23 cellular contexts compared by ENCODE assay signal in genomic region chr2:134892282-134893054, GRCh38. TPM values are rescaled to one million over a fixed set of nuclear protein-coding genes. Genes with fewer than 3 reads are reported as not detected.
DNase-seq lines count a peak whose midpoint lies in the region; ATAC-seq and TF ChIP-seq lines count a peak whose summit lies in the region.
"Had no signal": no experiment of that assay in that cellular context is flagged by ENCODE, and none has a peak within 500 bp of the region (broad histone marks: within the 10 kb centered on the region; RNA-seq: fewer than 3 reads in every experiment).

No MANE protein-coding gene starts in this region.

- no peak overlapping the region for H3K27ac ChIP-seq in endodermal cell (ENCODE audit: low read depth, low read length)
- no peak overlapping the region for H3K27ac ChIP-seq in mesendoderm (ENCODE audit: low read depth, low read length)
- no peak overlapping the region for H3K27ac ChIP-seq in gastroesophageal sphincter
- H3K27ac ChIP-seq: RWPE1, SK-N-MC had no signal

- 94 to 100% methylated on average over 1 of the region's 1 CpG for WGBS in endodermal cell (ENCODE audit: insufficient coverage in 1 of 2, insufficient read length in 1 of 2), 2 experiments
- no CpG with 5 or more reads among the region's 1 CpG for WGBS in mesendoderm (ENCODE audit: extremely low coverage, insufficient coverage, low lambda C conversion rate)
- WGBS in gastroesophageal sphincter (ENCODE audit: low coverage in 1 of 2), 2 donors = 80 to 94% methylated on average over 1 of the region's 1 CpG

- no peaks in the 10 kb centered on the region for H3K27me3 Mint-ChIP-seq in endodermal cell (ENCODE audit: insufficient read depth)
- no peaks in the 10 kb centered on the region for H3K27me3 Mint-ChIP-seq in stimulated activated naive CD8-positive, alpha-beta T cell treated with anti-CD3 and anti-CD28 coated beads, Interleukin-15, amount 100 ng/mL, for 72 hours
- H3K27me3 Mint-ChIP-seq: IgD-negative memory B cell had no signal

- no peak overlapping the region for H2BK120ac ChIP-seq in mesendoderm (ENCODE audit: low read depth, low read length)

- H3K23ac ChIP-seq in mesendoderm (ENCODE audit: low read length) = no peak overlapping the region

- no peak overlapping the region for H4K8ac ChIP-seq in mesendoderm (ENCODE audit: low read depth, low read length)

- H3K27ac Mint-ChIP-seq in endodermal cell = no peak overlapping the region
- no peak overlapping the region for H3K27ac Mint-ChIP-seq in stimulated activated naive CD8-positive, alpha-beta T cell treated with anti-CD3 and anti-CD28 coated beads, Interleukin-15, amount 100 ng/mL, for 72 hours
- H3K27ac Mint-ChIP-seq: CD4-positive, CD25-positive, alpha-beta regulatory T cell; IgD-negative memory B cell had no signal

- H3K79me2 ChIP-seq in mesendoderm (ENCODE audit: control insufficient read depth, insufficient read depth, low read length) = no peaks in the 10 kb centered on the region

- no peaks in the 10 kb centered on the region for H3K4me1 ChIP-seq in endodermal cell (ENCODE audit: control insufficient read depth, insufficient read depth, low read length)
- H3K4me1 ChIP-seq in mesendoderm (ENCODE audit: control insufficient read depth, low read depth, low read length) = no peaks in the 10 kb centered on the region
- no peaks in the 10 kb centered on the region for H3K4me1 ChIP-seq in gastroesophageal sphincter
- H3K4me1 ChIP-seq: BE2C had no signal

- no peaks in the 10 kb centered on the region for H3K27me3 ChIP-seq in endodermal cell (ENCODE audit: control insufficient read depth, insufficient read depth, low read length, poor library complexity, severe bottlenecking)
- no peaks in the 10 kb centered on the region for H3K27me3 ChIP-seq in mesendoderm (ENCODE audit: insufficient read depth, low read length, poor library complexity)
- H3K27me3 ChIP-seq in gastroesophageal sphincter = no peaks in the 10 kb centered on the region
- H3K27me3 ChIP-seq: BE2C had no signal

- TF ChIP-seq CTCF in endodermal cell (conservative IDR thresholded peaks at IDR 0.05) = no peak
- TF ChIP-seq CTCF in gastroesophageal sphincter (IDR thresholded peaks at IDR 0.05) = no peak

- H3K79me1 ChIP-seq in mesendoderm (ENCODE audit: low read length) = no peaks in the 10 kb centered on the region

- no peaks in the 10 kb centered on the region for H3K9me3 Mint-ChIP-seq in endodermal cell
- no peaks in the 10 kb centered on the region for H3K9me3 Mint-ChIP-seq in stimulated activated naive CD8-positive, alpha-beta T cell treated with anti-CD3 and anti-CD28 coated beads, Interleukin-15, amount 100 ng/mL, for 72 hours
- H3K9me3 Mint-ChIP-seq: IgD-negative memory B cell had no signal

- H2BK5ac ChIP-seq in mesendoderm (ENCODE audit: low read length) = no peak overlapping the region

- H3K9ac ChIP-seq in endodermal cell (ENCODE audit: extremely low read depth, low read length, poor library complexity, severe bottlenecking) (no peak overlapping the region), mesendoderm (ENCODE audit: low read length) (no peak overlapping the region)

- no peak overlapping the region for H3K4me3 Mint-ChIP-seq in endodermal cell
- H3K4me3 Mint-ChIP-seq in stimulated activated naive CD8-positive, alpha-beta T cell treated with anti-CD3 and anti-CD28 coated beads, Interleukin-15, amount 100 ng/mL, for 72 hours = no peak overlapping the region
- H3K4me3 Mint-ChIP-seq: CD4-positive, CD25-positive, alpha-beta regulatory T cell; IgD-negative memory B cell had no signal

- no peak overlapping the region for H2AK5ac ChIP-seq in mesendoderm (ENCODE audit: low read length)

- no peak overlapping the region for H3K18ac ChIP-seq in mesendoderm (ENCODE audit: low read length)

- in situ Hi-C loops in ACHN (cut with HindIII; ENCODE audit: low pct_ligation_motif_present, low pct_unique_long_range_greater_than_20kb, low sequenced_read_pairs) = loop anchor here (25.0 kb wide), 1 partner anchor 430 kb away; no protein-coding TSS in a partner anchor

- no peak for TF ChIP-seq EP300 in gastroesophageal sphincter (IDR thresholded peaks at IDR 0.05)

- no peak overlapping the region for H4K5ac ChIP-seq in mesendoderm (ENCODE audit: low read length)

- no peak overlapping the region for H2BK15ac ChIP-seq in mesendoderm (replicated peaks; ENCODE audit: low read depth)

- no peak overlapping the region for H3K4me3 ChIP-seq in endodermal cell (ENCODE audit: low read length)
- H3K4me3 ChIP-seq in mesendoderm (ENCODE audit: low read length) = no peak overlapping the region
- H3K4me3 ChIP-seq in gastroesophageal sphincter = no peak overlapping the region
- H3K4me3 ChIP-seq: GM12878, SK-N-MC had no signal

- no peaks in the 10 kb centered on the region for H3K9me3 ChIP-seq in endodermal cell (ENCODE audit: control insufficient read depth, low read length)
- H3K9me3 ChIP-seq in gastroesophageal sphincter = no peaks in the 10 kb centered on the region
- H3K9me3 ChIP-seq: BE2C had no signal

- peak; percentile 3 for DNase-seq in NCI-H510A treated with DMSO at 0.1 percent for 48 hours (lab: John Stamatoyannopoulos, UW)
- no peak for DNase-seq in NCI-H510A (lab: John Stamatoyannopoulos, UW)
- peak; percentile 48 for DNase-seq in endodermal cell
- DNase-seq in mesendoderm = peak; percentile 1
- no peak for DNase-seq in stimulated activated naive CD8-positive, alpha-beta T cell treated with anti-CD3 and anti-CD28 coated beads, Interleukin-15, amount 100 ng/mL, for 72 hours
- DNase-seq in cortex of kidney (lab: John Stamatoyannopoulos, UW) = no peak
- no peak for DNase-seq in ACHN
- DNase-seq: BE2C; CD4-positive, CD25-positive, alpha-beta regulatory T cell; DND-41; NCI-H1105; NCI-H1694; NCI-H2081; NCI-H446; NK-92 treated with Interleukin-12 subunit alpha and Interleukin-12 subunit beta, amount 100 ng/mL, for 24 hours; SHP77 treated with DMSO at 0.1 percent for 48 hours; SW 1271 had no signal

- no peaks in the 10 kb centered on the region for H3K36me3 Mint-ChIP-seq in endodermal cell (ENCODE audit: low read depth)
- H3K36me3 Mint-ChIP-seq: CD4-positive, CD25-positive, alpha-beta regulatory T cell had no signal

- no peak overlapping the region for H3K4ac ChIP-seq in mesendoderm (ENCODE audit: low read depth, low read length)

- H3K36me3 ChIP-seq in endodermal cell (ENCODE audit: control insufficient read depth, insufficient read depth, low read length) (no peaks in the 10 kb centered on the region), mesendoderm (ENCODE audit: control insufficient read depth, insufficient read depth, low read length) (no peaks in the 10 kb centered on the region), gastroesophageal sphincter (no peaks in the 10 kb centered on the region)
- H3K36me3 ChIP-seq: BE2C had no signal

- H3K56ac ChIP-seq in mesendoderm (ENCODE audit: low read length) = no peak overlapping the region

- H3K4me1 Mint-ChIP-seq in endodermal cell = peaks cover 7% of the 10 kb centered on the region
- H3K4me1 Mint-ChIP-seq in stimulated activated naive CD8-positive, alpha-beta T cell treated with anti-CD3 and anti-CD28 coated beads, Interleukin-15, amount 100 ng/mL, for 72 hours = no peaks in the 10 kb centered on the region
- H3K4me1 Mint-ChIP-seq: IgD-negative memory B cell had no signal

- ATAC-seq in stimulated activated naive CD8-positive, alpha-beta T cell treated with anti-CD3 and anti-CD28 coated beads, Interleukin-15, amount 100 ng/mL, for 72 hours = no peak
- no peak for ATAC-seq in gastroesophageal sphincter
- ATAC-seq: GM12878 had no signal

- H3K4me2 ChIP-seq in mesendoderm (ENCODE audit: low read length) = no peak overlapping the region

- no peak for TF ChIP-seq POLR2A in gastroesophageal sphincter (IDR thresholded peaks at IDR 0.05)

RNA-seq across cellular contexts. Expression of gene CCNT2, which starts 26.2 kb away (rescaled TPM):
- total RNA-seq in endodermal cell (10 to 100 TPM; 51.4 to 53.3 TPM), gastroesophageal sphincter (10 to 100 TPM; 19.1 to 45.5 (median 25.8) TPM)
- polyA plus RNA-seq in endodermal cell (2013, experiment 1 of 2) = 41.9 TPM
- 40.8 TPM for polyA plus RNA-seq in endodermal cell (2013, experiment 2 of 2)
- polyA plus RNA-seq in mesendoderm (2013, experiment 1 of 2) = 25.4 TPM
- 25.1 TPM for polyA plus RNA-seq in mesendoderm (2013, experiment 2 of 2)

RNA-seq across cellular contexts. Expression of gene ACMSD, which starts 54.1 kb away (rescaled TPM):
- total RNA-seq in endodermal cell (not detected), gastroesophageal sphincter (not detected)
- polyA plus RNA-seq in endodermal cell (2013, experiment 1 of 2) = not detected
- not detected for polyA plus RNA-seq in endodermal cell (2013, experiment 2 of 2)
- polyA plus RNA-seq in mesendoderm (2013, experiment 1 of 2) = not detected
- polyA plus RNA-seq in mesendoderm (2013, experiment 2 of 2) = not detected
- total RNA-seq: A172; CD4-positive, CD25-positive, alpha-beta regulatory T cell; GM12878 had no signal
- polyA plus RNA-seq: CD4-positive, CD25-positive, alpha-beta regulatory T cell; IgD-negative memory B cell had no signal

Comparison
In these comparisons a context has a peak if more than half of its experiments do, and no peak if none do; other contexts are left out.
1. DNase-seq: peak in NCI-H510A treated with DMSO at 0.1 percent for 48 hours (single experiment), endodermal cell (single experiment) and mesendoderm (single experiment); none in NCI-H510A (single experiment), stimulated activated naive CD8-positive, alpha-beta T cell treated with anti-CD3 and anti-CD28 coated beads, Interleukin-15, amount 100 ng/mL, for 72 hours (0 of 2), cortex of kidney (single experiment) and ACHN (single experiment).